10 cellular contexts compared by ENCODE assay signal in genomic region chr6:125104425-125104824, GRCh38. TPM values are rescaled to one million over a fixed set of nuclear protein-coding genes. Genes with fewer than 3 reads are reported as not detected.
A peak's percentile ranks its signal among the peaks of the same experiment; 100 is the strongest.
DNase-seq lines count a peak whose midpoint lies in the region; ATAC-seq and TF ChIP-seq lines count a peak whose summit lies in the region.
"Had no signal": no experiment of that assay in that cellular context is flagged by ENCODE, and none has a peak within 500 bp of the region (broad histone marks: within the 10 kb centered on the region; RNA-seq: fewer than 3 reads in every experiment).

No MANE protein-coding gene starts in this region.

- CTCF ChIA-PET in activated CD4-positive, alpha-beta memory T cell treated with anti-CD3 and anti-CD28 coated beads for 36 hours (lab: Charles Lee) = no interaction called here

- intact Hi-C loops in activated CD4-positive, alpha-beta memory T cell treated with anti-CD3 and anti-CD28 coated beads for 36 hours (cut with micrococcal nuclease) = no loop called here

- H3K27me3 Mint-ChIP-seq in osteocyte (ENCODE audit: unreplicated experiment) = no peaks in the 10 kb centered on the region
- H3K27me3 Mint-ChIP-seq in stimulated activated naive B cell treated with anti-CD40 and anti-IgM and Interleukin-4, amounts not matched to agents 10 μg/mL and 1 μg/mL and 100 μg/mL, for 72 hours = peaks cover 5 to 10% of the 10 kb centered on the region in 2 donors
- no peaks in the 10 kb centered on the region for H3K27me3 Mint-ChIP-seq in activated CD4-positive, alpha-beta memory T cell treated with anti-CD3 and anti-CD28 coated beads for 36 hours

- H3K36me3 Mint-ChIP-seq in osteocyte (ENCODE audit: unreplicated experiment) = peaks cover 3% of the 10 kb centered on the region
- H3K36me3 Mint-ChIP-seq in stimulated activated naive B cell treated with anti-CD40 and anti-IgM and Interleukin-4, amounts not matched to agents 10 μg/mL and 1 μg/mL and 100 μg/mL, for 72 hours = peaks cover 0 to 2% of the 10 kb centered on the region in 2 donors
- H3K36me3 Mint-ChIP-seq in activated CD4-positive, alpha-beta memory T cell treated with anti-CD3 and anti-CD28 coated beads for 36 hours = peaks cover 1% of the 10 kb centered on the region

- peak overlapping the region; percentile 93 for H3K27ac Mint-ChIP-seq in osteocyte (ENCODE audit: unreplicated experiment)
- no peak overlapping the region for H3K27ac Mint-ChIP-seq in stimulated activated naive B cell treated with anti-CD40 and anti-IgM and Interleukin-4, amounts not matched to agents 10 μg/mL and 1 μg/mL and 100 μg/mL, for 72 hours
- H3K27ac Mint-ChIP-seq in activated CD4-positive, alpha-beta memory T cell treated with anti-CD3 and anti-CD28 coated beads for 36 hours = no peak overlapping the region

- H3K9me3 Mint-ChIP-seq in osteocyte (ENCODE audit: unreplicated experiment) = peaks cover 19% of the 10 kb centered on the region
- H3K9me3 Mint-ChIP-seq in stimulated activated naive B cell treated with anti-CD40 and anti-IgM and Interleukin-4, amounts not matched to agents 10 μg/mL and 1 μg/mL and 100 μg/mL, for 72 hours = peaks cover 9% of the 10 kb centered on the region in 2 donors
- H3K9me3 Mint-ChIP-seq in activated CD4-positive, alpha-beta memory T cell treated with anti-CD3 and anti-CD28 coated beads for 36 hours = peaks cover 10% of the 10 kb centered on the region

- in situ Hi-C loops in G401 (cut with HindIII; ENCODE audit: low sequenced_read_pairs) = no loop called here

- peaks cover 53% of the 10 kb centered on the region for H3K4me1 Mint-ChIP-seq in osteocyte (ENCODE audit: unreplicated experiment)
- H3K4me1 Mint-ChIP-seq in stimulated activated naive B cell treated with anti-CD40 and anti-IgM and Interleukin-4, amounts not matched to agents 10 μg/mL and 1 μg/mL and 100 μg/mL, for 72 hours = peaks cover 0 to 8% of the 10 kb centered on the region in 2 donors
- H3K4me1 Mint-ChIP-seq in activated CD4-positive, alpha-beta memory T cell treated with anti-CD3 and anti-CD28 coated beads for 36 hours (ENCODE audit: low read depth) = peaks cover 2% of the 10 kb centered on the region

- DNase-seq in G401 (ENCODE audit: low spot score) = peak; percentile 23
- peak; percentile 39 for DNase-seq in NCI-H82 treated with DMSO at 0.1 percent for 48 hours (lab: John Stamatoyannopoulos, UW; ENCODE audit: unreplicated experiment)
- peak; percentile 23 for DNase-seq in epidermal melanocyte (ENCODE audit: insufficient read length, low spot score)
- no peak for DNase-seq in osteocyte (ENCODE audit: extremely low spot score, unreplicated experiment)
- no peak for DNase-seq in stimulated activated naive B cell treated with anti-CD40 and anti-IgM and Interleukin-4, amounts not matched to agents 10 μg/mL and 1 μg/mL and 100 μg/mL, for 72 hours
- no peak for DNase-seq in activated CD4-positive, alpha-beta memory T cell treated with anti-CD3 and anti-CD28 coated beads for 36 hours
- DNase-seq: activated gamma-delta T cell; stimulated activated CD4-positive, alpha-beta T cell treated with anti-CD3 and anti-CD28 coated beads, Interleukin-2, amount 100 ng/mL, for 24 hours had no signal

- POLR2A ChIA-PET in activated CD4-positive, alpha-beta memory T cell treated with anti-CD3 and anti-CD28 coated beads for 36 hours (lab: Charles Lee) = no interaction called here

- H3K4me3 Mint-ChIP-seq in osteocyte (ENCODE audit: unreplicated experiment) = peak overlapping the region; percentile 19
- H3K4me3 Mint-ChIP-seq in stimulated activated naive B cell treated with anti-CD40 and anti-IgM and Interleukin-4, amounts not matched to agents 10 μg/mL and 1 μg/mL and 100 μg/mL, for 72 hours = no peak overlapping the region
- no peak overlapping the region for H3K4me3 Mint-ChIP-seq in activated CD4-positive, alpha-beta memory T cell treated with anti-CD3 and anti-CD28 coated beads for 36 hours

- no peak for TF ChIP-seq CTCF in osteocyte (IDR thresholded peaks at IDR 0.05)

- ATAC-seq in stimulated activated naive B cell treated with anti-CD40 and anti-IgM and Interleukin-4, amounts not matched to agents 10 μg/mL and 1 μg/mL and 100 μg/mL, for 72 hours (replicated peaks) = no peak
- no peak for ATAC-seq in GM19455 (IDR thresholded peaks at IDR 0.05; ENCODE audit: unreplicated experiment)
- ATAC-seq in GM21526 (IDR thresholded peaks at IDR 0.05; ENCODE audit: low FRiP score, unreplicated experiment) = no peak

RNA-seq across cellular contexts. Expression of gene TPD52L1, which starts 49.1 kb away (rescaled TPM):
- total RNA-seq in G401 (2014; rRNA removed; shearing (Covaris generic)) = 248 and 276 TPM in 2 replicates
- total RNA-seq in osteocyte = 7.2 and 9.9 TPM in 2 replicates
- 1 to 10 TPM; 1.3 to 1.4 TPM for total RNA-seq in activated CD4-positive, alpha-beta memory T cell treated with anti-CD3 and anti-CD28 coated beads for 36 hours

Comparison
In these comparisons a context has a peak if more than half of its experiments do, and no peak if none do; other contexts are left out.
1. DNase-seq: peak in G401 (single experiment), NCI-H82 treated with DMSO at 0.1 percent for 48 hours (single experiment) and epidermal melanocyte (single experiment); none in osteocyte (single experiment), stimulated activated naive B cell treated with anti-CD40 and anti-IgM and Interleukin-4, amounts not matched to agents 10 μg/mL and 1 μg/mL and 100 μg/mL, for 72 hours (single experiment) and activated CD4-positive, alpha-beta memory T cell treated with anti-CD3 and anti-CD28 coated beads for 36 hours (single experiment).
2. RNA of gene TPD52L1, which starts 49.1 kb away (total RNA-seq): 248 to 276 TPM in G401; 7.2 to 9.9 TPM in osteocyte and 1.3 to 1.4 TPM in activated CD4-positive, alpha-beta memory T cell treated with anti-CD3 and anti-CD28 coated beads for 36 hours; every median in the first group is over 10 times any median in the second.